In the genomic region with DNA sequence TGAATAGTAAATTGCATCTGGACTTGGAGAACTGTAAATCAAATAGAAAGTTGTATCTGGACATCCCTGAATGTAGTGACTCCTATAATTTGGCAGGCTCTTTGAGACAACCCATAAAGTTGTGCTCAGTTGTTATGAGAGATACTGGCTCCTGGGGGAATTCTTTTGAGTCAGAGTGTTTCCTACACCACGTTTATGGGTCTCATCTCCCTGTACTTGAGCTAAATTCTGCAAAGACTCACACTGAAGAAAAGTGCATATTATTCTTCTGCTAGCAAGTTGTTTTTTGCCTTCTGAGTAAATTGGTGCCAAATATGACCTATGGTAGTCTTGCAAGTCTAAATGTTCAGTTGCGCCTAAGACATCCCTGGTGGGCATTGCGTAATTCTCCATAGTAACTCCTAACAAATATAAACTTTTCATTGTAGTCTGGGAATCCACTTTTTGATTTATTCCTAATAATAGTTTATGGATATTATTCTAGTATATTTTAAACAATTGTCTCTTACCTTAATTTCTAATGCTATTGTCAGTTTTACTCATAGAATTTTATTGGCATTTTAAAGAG, we compare ENCODE assay signal across 20 cellular contexts. TPM values are rescaled to one million over a fixed set of nuclear protein-coding genes. Genes with fewer than 3 reads are reported as not detected.
"Had no signal": no experiment of that assay in that cellular context is flagged by ENCODE, and none has a peak within 500 bp of the region (broad histone marks: within the 10 kb centered on the region; RNA-seq: fewer than 3 reads in every experiment).

No MANE protein-coding gene starts in this region.

- H3K27me3 ChIP-seq: ascending aorta, cardiac muscle cell, testis had no signal

- H3K36me3 ChIP-seq: ascending aorta, cardiac muscle cell had no signal

- H3K4me1 ChIP-seq: testis had no signal

- DNase-seq: activated CD4-positive, alpha-beta T cell treated with anti-CD3 and anti-CD28 coated beads for 4 hours; activated CD8-positive, alpha-beta memory T cell treated with anti-CD3 and anti-CD28 coated beads, Interleukin-2, amount 50 U/mL, for 48 hours; activated CD8-positive, alpha-beta T cell treated with anti-CD3 and anti-CD28 coated beads, Interleukin-2, amount 10 ng/mL, durations not matched to agents 7 days and 5 days; activated naive CD4-positive, alpha-beta T cell; cortex of kidney; effector CD8-positive, alpha-beta T cell; foreskin fibroblast; immature natural killer cell; occipital lobe; stimulated activated CD4-positive, alpha-beta T cell treated with anti-CD3 and anti-CD28 coated beads, Interleukin-15, amount 100 ng/mL, for 24 hours; stimulated activated CD4-positive, alpha-beta T cell treated with anti-CD3 and anti-CD28 coated beads, Interleukin-4, amount 100 ng/mL, for 24 hours; T-helper 1 cell; testis had no signal

- H3K9me3 ChIP-seq: ascending aorta, testis had no signal

- H3K4me3 ChIP-seq: ascending aorta, cardiac muscle cell, testis had no signal

- H3K27ac ChIP-seq: ascending aorta, cardiac muscle cell, testis had no signal

RNA-seq across cellular contexts. Expression of a gene that starts 5.0 kb away (rescaled TPM):
- total RNA-seq: ascending aorta had no signal
- polyA plus RNA-seq: immature natural killer cell had no signal

RNA-seq across cellular contexts. Expression of a gene that starts 10.4 kb away (rescaled TPM):
- total RNA-seq: activated CD8-positive, alpha-beta T cell treated with anti-CD3 and anti-CD28 coated beads, Interleukin-2, amount 10 ng/mL, durations not matched to agents 7 days and 5 days; activated T-helper 1 cell treated with anti-CD3 and anti-CD28 coated beads, Interleukin-12 subunit alpha, Interleukin-12 subunit beta, Interleukin-2, Interleukin-4 antibody, amounts not matched to agents 30 ng/mL and 10 ng/mL and 1 ng/mL, durations not matched to agents 14 hours and 24 hours and 36 hours; ascending aorta; cardiac muscle cell; lung microvascular endothelial cell; natural killer cell treated with Interleukin-12 subunit alpha and Interleukin-12 subunit beta and Interleukin-15 and Interleukin-18, amount 100 ng/mL, for 72 hours; occipital lobe; skeletal muscle tissue; testis; ureter had no signal
- polyA plus RNA-seq: immature natural killer cell had no signal

RNA-seq across cellular contexts. Expression of a gene that starts 38.9 kb away (rescaled TPM):
- total RNA-seq: activated CD8-positive, alpha-beta T cell treated with anti-CD3 and anti-CD28 coated beads, Interleukin-2, amount 10 ng/mL, durations not matched to agents 7 days and 5 days; ascending aorta; cardiac muscle cell; lung microvascular endothelial cell; natural killer cell treated with Interleukin-12 subunit alpha and Interleukin-12 subunit beta and Interleukin-15 and Interleukin-18, amount 100 ng/mL, for 72 hours; skeletal muscle tissue had no signal
- polyA plus RNA-seq: cardiac muscle cell, immature natural killer cell had no signal

RNA-seq across cellular contexts. Expression of a gene that starts 54.8 kb away (rescaled TPM):
- total RNA-seq: activated CD8-positive, alpha-beta T cell treated with anti-CD3 and anti-CD28 coated beads, Interleukin-2, amount 10 ng/mL, durations not matched to agents 7 days and 5 days; activated T-helper 1 cell treated with anti-CD3 and anti-CD28 coated beads, Interleukin-12 subunit alpha, Interleukin-12 subunit beta, Interleukin-2, Interleukin-4 antibody, amounts not matched to agents 30 ng/mL and 10 ng/mL and 1 ng/mL, durations not matched to agents 14 hours and 24 hours and 36 hours; ascending aorta; cardiac muscle cell; lung microvascular endothelial cell; natural killer cell treated with Interleukin-12 subunit alpha and Interleukin-12 subunit beta and Interleukin-15 and Interleukin-18, amount 100 ng/mL, for 72 hours; occipital lobe; skeletal muscle tissue; testis; ureter had no signal
- polyA plus RNA-seq: cardiac muscle cell, immature natural killer cell had no signal
